13 cellular contexts compared by ENCODE assay signal in genomic region chr17:80621335-80622169, GRCh38.
DNase-seq lines count a peak whose midpoint lies in the region; ATAC-seq and TF ChIP-seq lines count a peak whose summit lies in the region.
"Had no signal": no experiment of that assay in that cellular context is flagged by ENCODE, and none has a peak within 500 bp of the region (broad histone marks: within the 10 kb centered on the region; RNA-seq: fewer than 3 reads in every experiment).

No MANE protein-coding gene starts in this region.

- WGBS in endodermal cell (ENCODE audit: insufficient coverage in 1 of 2, insufficient read length in 1 of 2), 2 experiments, result 75 to 80% methylated on average over 18 to 26 of the region's 26 CpGs

- no peaks in the 10 kb centered on the region for H3K36me3 ChIP-seq in Caco-2 (ENCODE audit: control insufficient read depth, insufficient read depth, low read length)
- H3K36me3 ChIP-seq in endodermal cell (ENCODE audit: control insufficient read depth, insufficient read depth, low read length), result peaks cover 5% of the 10 kb centered on the region

- H3K36me3 Mint-ChIP-seq in Caco-2 (ENCODE audit: insufficient read depth, unreplicated experiment) (peaks cover 12% of the 10 kb centered on the region), endodermal cell (ENCODE audit: low read depth) (peaks cover 4% of the 10 kb centered on the region)

- CTCF ChIA-PET in Caco-2 (lab: Charles Lee), result interaction anchor here (1.9 kb wide), 1 partner anchor 28 kb away, joined by 5 read pairs; no protein-coding TSS in a partner anchor

- H3K4me3 Mint-ChIP-seq in Caco-2 (ENCODE audit: unreplicated experiment), result no peak overlapping the region
- peak overlapping the region; percentile 24 for H3K4me3 Mint-ChIP-seq in endodermal cell

- H3K27me3 ChIP-seq in Caco-2 (replicated peaks; ENCODE audit: control insufficient read depth, insufficient read depth, low read length), result no peaks in the 10 kb centered on the region
- no peaks in the 10 kb centered on the region for H3K27me3 ChIP-seq in endodermal cell (ENCODE audit: control insufficient read depth, insufficient read depth, low read length, poor library complexity, severe bottlenecking)
- H3K27me3 ChIP-seq: suprapubic skin had no signal

- no peak overlapping the region for H3K9ac ChIP-seq in endodermal cell (ENCODE audit: extremely low read depth, low read length, poor library complexity, severe bottlenecking)

- H3K4me1 ChIP-seq in Caco-2 (peaks cover 41% of the 10 kb centered on the region), endodermal cell (ENCODE audit: control insufficient read depth, insufficient read depth, low read length) (peaks cover 15% of the 10 kb centered on the region)
- H3K4me1 ChIP-seq: suprapubic skin had no signal

- POLR2A ChIA-PET in Caco-2 (lab: Charles Lee), result no interaction called here

- no TSS peak for BruUV-seq in Caco-2 (replicated peaks; lab: Mats Ljungman, UMichigan)

- H3K27me3 Mint-ChIP-seq in Caco-2 (ENCODE audit: insufficient read depth, unreplicated experiment), result no peaks in the 10 kb centered on the region
- H3K27me3 Mint-ChIP-seq in endodermal cell (ENCODE audit: insufficient read depth), result no peaks in the 10 kb centered on the region

- H3K9me3 Mint-ChIP-seq in Caco-2 (ENCODE audit: unreplicated experiment) (no peaks in the 10 kb centered on the region), endodermal cell (no peaks in the 10 kb centered on the region)

- TF ChIP-seq CTCF in Caco-2 (IDR thresholded peaks at IDR 0.05; ENCODE audit: insufficient read depth in 1 of 2, low read depth in 1 of 2, low read length in 1 of 2, severe bottlenecking in 1 of 2, unreplicated experiment in 1 of 2) (no peak), endodermal cell (conservative IDR thresholded peaks at IDR 0.05) (no peak)

- H3K4me1 Mint-ChIP-seq in Caco-2 (ENCODE audit: low read depth, unreplicated experiment) (peaks cover 33% of the 10 kb centered on the region), endodermal cell (peaks cover 48% of the 10 kb centered on the region)

- DNase-seq in NCI-H345 (lab: John Stamatoyannopoulos, UW) (peak; percentile 24), NCI-H345 treated with DMSO at 0.1 percent for 48 hours (lab: John Stamatoyannopoulos, UW; ENCODE audit: unreplicated experiment) (no peak), Caco-2 (no peak), OCI-M1 (lab: John Stamatoyannopoulos, UW) (peak; percentile 4), endodermal cell (peak; percentile 81), T1000 (lab: John Stamatoyannopoulos, UW) (no peak), SKM-1 treated with dmso at 0.1 percent for 144 hours (lab: John Stamatoyannopoulos, UW; ENCODE audit: unreplicated experiment) (no peak)
- DNase-seq: activated T-cell treated with anti-CD3 and anti-CD28 coated beads, Interleukin-2, amount 50 U/mL, for 1 hour; NCI-H1417; NCI-H524 treated with DMSO at 0.1 percent for 48 hours had no signal

- intact Hi-C loops in Caco-2 (cut with micrococcal nuclease; ENCODE audit: unreplicated experiment), result no loop called here

- H3K4me3 ChIP-seq in Caco-2 (ENCODE audit: low read depth, low read length) (no peak overlapping the region), endodermal cell (ENCODE audit: low read length) (peak overlapping the region; percentile 32)
- H3K4me3 ChIP-seq: suprapubic skin had no signal

- H3K9me3 ChIP-seq in Caco-2 (no peaks in the 10 kb centered on the region), endodermal cell (ENCODE audit: control insufficient read depth, low read length) (no peaks in the 10 kb centered on the region)
- H3K9me3 ChIP-seq: suprapubic skin had no signal

- no peak overlapping the region for H3K27ac ChIP-seq in endodermal cell (ENCODE audit: low read depth, low read length)
- H3K27ac ChIP-seq: suprapubic skin, VCaP had no signal

- no peak for ATAC-seq in GM21737 (IDR thresholded peaks at IDR 0.05; ENCODE audit: unreplicated experiment)

- peak overlapping the region; percentile 55 for H3K27ac Mint-ChIP-seq in Caco-2 (ENCODE audit: unreplicated experiment)
- H3K27ac Mint-ChIP-seq in endodermal cell, result peak overlapping the region; percentile 69

Comparison
In these comparisons a context has a peak if more than half of its experiments do, and no peak if none do; other contexts are left out.
1. DNase-seq: peak in NCI-H345 (single experiment), OCI-M1 (single experiment) and endodermal cell (single experiment); none in NCI-H345 treated with DMSO at 0.1 percent for 48 hours (single experiment), Caco-2 (0 of 2), T1000 (single experiment) and SKM-1 treated with dmso at 0.1 percent for 144 hours (single experiment).